Comparison of ENCODE assay signal across 14 cellular contexts in genomic region chr7:142104550-142105527, GRCh38. TPM values are rescaled to one million over a fixed set of nuclear protein-coding genes. Genes with fewer than 3 reads are reported as not detected.
DNase-seq lines count a peak whose midpoint lies in the region; ATAC-seq and TF ChIP-seq lines count a peak whose summit lies in the region.
"Had no signal": no experiment of that assay in that cellular context is flagged by ENCODE, and none has a peak within 500 bp of the region (broad histone marks: within the 10 kb centered on the region; RNA-seq: fewer than 3 reads in every experiment).

No MANE protein-coding gene starts in this region.

- no peaks in the 10 kb centered on the region for H3K27me3 ChIP-seq in spleen (replicated peaks in 1 of 7)

- intact Hi-C loops in spleen (cut with DNase I; ENCODE audit: low total_unique reads): no loop called here

- peak overlapping the region in 1 of 8 donors; percentile 32 for H3K4me3 ChIP-seq in spleen

- peaks cover 0 to 47% (median 0%) of the 10 kb centered on the region in 6 donors for H3K36me3 ChIP-seq in spleen

- peaks cover 0 to 25% (median 4%) of the 10 kb centered on the region in 6 donors for H3K4me1 ChIP-seq in spleen

- ATAC-seq in HG03457 (IDR thresholded peaks at IDR 0.05; ENCODE audit: unreplicated experiment): no peak
- ATAC-seq: activated T-helper 17 cell treated with anti-CD3 and anti-CD28 coated beads, Interleukin-2, amount 50 U/mL, for 72 hours had no signal

- in situ Hi-C loops in SK-MEL-5 (cut with HindIII; ENCODE audit: low pct_unique_long_range_greater_than_20kb, low sequenced_read_pairs): no loop called here

- DNase-seq in DMS53 (lab: John Stamatoyannopoulos, UW): peak; percentile 12
- no peak for DNase-seq in DMS53 treated with DMSO at 0.1 percent for 48 hours (lab: John Stamatoyannopoulos, UW; ENCODE audit: unreplicated experiment)
- peak; percentile 20 for DNase-seq in SK-MEL-5 (ENCODE audit: low read depth, low spot score)
- DNase-seq in hepatic stellate cell (ENCODE audit: low spot score): peak; percentile 10
- no peak for DNase-seq in spleen
- DNase-seq in T-helper 2 cell: no peak
- DNase-seq in HK-2 (ENCODE audit: unreplicated experiment): no peak
- DNase-seq: 8988T; NCI-H226; stimulated activated CD8-positive, alpha-beta memory T cell treated with anti-CD3 and anti-CD28 coated beads, Interleukin-4, amount 100 ng/mL, for 48 hours had no signal

- TF ChIP-seq CTCF in spleen (IDR thresholded peaks at IDR 0.05 in 8 of 11, conservative IDR thresholded peaks at IDR 0.05 in 3 of 11): no peak

- TF ChIP-seq POLR2A in spleen (IDR thresholded peaks at IDR 0.05): no peak

- no peaks in the 10 kb centered on the region for H3K9me3 ChIP-seq in spleen

- H3K27ac ChIP-seq in spleen: peak overlapping the region in 6 of 8 donors; percentile 5 to 80 (median 61)

- WGBS in spleen, 5 donors: 42 to 67% (median 47%) methylated on average over 6 of the region's 6 CpGs

RNA-seq across cellular contexts. Expression of gene MGAM2, which starts 6.7 kb away (rescaled TPM):
- 2.4 TPM in 2 replicates for total RNA-seq in SK-MEL-5 (2014; rRNA removed; shearing (Covaris generic))
- 7.4 and 7.7 TPM in 2 replicates for polyA plus RNA-seq in SK-MEL-5 (2015; cell fraction: cytosol; rRNA removed)
- 17.5 and 17.8 TPM in 2 replicates for polyA plus RNA-seq in SK-MEL-5 (2015; cell fraction: nucleus; rRNA removed)
- 10 to 100 TPM in 2 of 7 donors, 1 to 10 TPM in 5; 1.4 to 12.1 (median 3.6) TPM for total RNA-seq in spleen
- under 1 TPM; 0.03 to 0.09 (median 0.03) TPM for polyA plus RNA-seq in spleen
- total RNA-seq: dermis microvascular lymphatic vessel endothelial cell, pulmonary artery endothelial cell had no signal

Comparison
In these comparisons a context has a peak if more than half of its experiments do, and no peak if none do; other contexts are left out.
1. DNase-seq: peak in DMS53 (single experiment), SK-MEL-5 (single experiment) and hepatic stellate cell (single experiment); none in DMS53 treated with DMSO at 0.1 percent for 48 hours (single experiment), spleen (single experiment), T-helper 2 cell (0 of 5) and HK-2 (single experiment).